ENCODE assay signal across 8 cellular contexts in genomic region chr17:58531122-58531521, GRCh38. TPM values are rescaled to one million over a fixed set of nuclear protein-coding genes. Genes with fewer than 3 reads are reported as not detected.
DNase-seq lines count a peak whose midpoint lies in the region; ATAC-seq and TF ChIP-seq lines count a peak whose summit lies in the region.

No MANE protein-coding gene starts in this region.

- ATAC-seq in CD4-positive, CD25-positive, alpha-beta regulatory T cell (ENCODE audit: low read depth in 2 of 2): no peak
- ATAC-seq in GM19463 (IDR thresholded peaks at IDR 0.05; ENCODE audit: unreplicated experiment): no peak

- H3K27ac Mint-ChIP-seq in CD4-positive, CD25-positive, alpha-beta regulatory T cell: no peak overlapping the region

- peak overlapping the region; percentile 57 for H3K4me2 ChIP-seq in OCI-LY7 (ENCODE audit: low read length)

- H3K27me3 Mint-ChIP-seq in CD4-positive, CD25-positive, alpha-beta regulatory T cell: peaks cover 33% of the 10 kb centered on the region

- no peak overlapping the region for H3K27ac ChIP-seq in CD4-positive, CD25-positive, alpha-beta regulatory T cell (ENCODE audit: insufficient read depth, low read length, poor library complexity, severe bottlenecking)
- H3K27ac ChIP-seq in OCI-LY7 (ENCODE audit: low read depth, low read length, poor library complexity, severe bottlenecking): no peak overlapping the region
- no peak overlapping the region for H3K27ac ChIP-seq in neutrophil

- no peaks in the 10 kb centered on the region for H3K36me3 ChIP-seq in CD4-positive, CD25-positive, alpha-beta regulatory T cell (ENCODE audit: control insufficient read depth, insufficient read depth, low read length)
- H3K36me3 ChIP-seq in OCI-LY7 (ENCODE audit: insufficient read depth, low read length) (no peaks in the 10 kb centered on the region), neutrophil (no peaks in the 10 kb centered on the region)

- peaks cover 0 to 2% (median 0%) of the 10 kb centered on the region in 4 donors for H3K4me1 Mint-ChIP-seq in CD4-positive, CD25-positive, alpha-beta regulatory T cell

- intact Hi-C loops in OCI-LY7 (cut with micrococcal nuclease; ENCODE audit: unreplicated experiment): no loop called here

- no peaks in the 10 kb centered on the region for H4K20me1 ChIP-seq in OCI-LY7 (ENCODE audit: insufficient read depth, low read length)

- BruUV-seq in OCI-LY7 (replicated peaks; lab: Mats Ljungman, UMichigan): no TSS peak

- DNase-seq in CD4-positive, CD25-positive, alpha-beta regulatory T cell: no peak
- DNase-seq in OCI-LY7 (ENCODE audit: low spot score) (no peak), epithelial cell of proximal tubule (ENCODE audit: low read depth) (no peak), NOMO-1 treated with dmso at 0.1 percent for 144 hours (lab: John Stamatoyannopoulos, UW; ENCODE audit: unreplicated experiment) (no peak), hippocampal formation (lab: John Stamatoyannopoulos, UW) (no peak), NK-92 (lab: John Stamatoyannopoulos, UW; ENCODE audit: unreplicated experiment) (no peak)

- H3K27me3 ChIP-seq in CD4-positive, CD25-positive, alpha-beta regulatory T cell (ENCODE audit: control insufficient read depth, insufficient read depth, low read length): peaks cover 10% of the 10 kb centered on the region
- peaks cover 82% of the 10 kb centered on the region for H3K27me3 ChIP-seq in neutrophil

- no peaks in the 10 kb centered on the region for H3K79me2 ChIP-seq in OCI-LY7 (ENCODE audit: insufficient read depth, low read depth, low read length)

- H3K9me2 ChIP-seq in OCI-LY7 (ENCODE audit: insufficient read depth, low read length): no peaks in the 10 kb centered on the region

- CTCF ChIA-PET in OCI-LY7 (lab: Charles Lee; ENCODE audit: unreplicated experiment): no interaction called here

- H3K4me3 Mint-ChIP-seq in CD4-positive, CD25-positive, alpha-beta regulatory T cell: peak overlapping the region; percentile 39 to 82 (median 74)

- no peaks in the 10 kb centered on the region for H3K9me3 ChIP-seq in CD4-positive, CD25-positive, alpha-beta regulatory T cell (ENCODE audit: control insufficient read depth in 2 of 2, low read length in 2 of 2)
- no peaks in the 10 kb centered on the region for H3K9me3 ChIP-seq in OCI-LY7 (ENCODE audit: low read length)
- H3K9me3 ChIP-seq in neutrophil: no peaks in the 10 kb centered on the region

- H3K36me3 Mint-ChIP-seq in CD4-positive, CD25-positive, alpha-beta regulatory T cell: peaks cover 4% of the 10 kb centered on the region

- POLR2A ChIA-PET in OCI-LY7 (lab: Charles Lee): no interaction called here

- TF ChIP-seq CTCF in OCI-LY7 (conservative IDR thresholded peaks at IDR 0.05; ENCODE audit: low read length) (no peak), epithelial cell of proximal tubule (conservative IDR thresholded peaks at IDR 0.05; ENCODE audit: low read depth, low read length) (no peak), neutrophil (IDR thresholded peaks at IDR 0.05) (no peak)

- H3K4me3 ChIP-seq in CD4-positive, CD25-positive, alpha-beta regulatory T cell (ENCODE audit: low read depth, low read length): no peak overlapping the region
- H3K4me3 ChIP-seq in OCI-LY7 (ENCODE audit: low read depth, low read length, poor library complexity, severe bottlenecking) (no peak overlapping the region), epithelial cell of proximal tubule (ENCODE audit: low read depth, low read length) (peak overlapping the region; percentile 54), neutrophil (ENCODE audit: low read depth in 1 of 2, low read length in 1 of 2) (peak overlapping the region; percentile 49 to 50)

- H3K9me3 Mint-ChIP-seq in CD4-positive, CD25-positive, alpha-beta regulatory T cell: no peaks in the 10 kb centered on the region

- no peak overlapping the region for H2AFZ ChIP-seq in OCI-LY7 (ENCODE audit: low read length)

- peaks cover 9% of the 10 kb centered on the region for H3K4me1 ChIP-seq in CD4-positive, CD25-positive, alpha-beta regulatory T cell (ENCODE audit: control insufficient read depth, insufficient read depth, low read length, poor library complexity, severe bottlenecking)
- H3K4me1 ChIP-seq in OCI-LY7 (ENCODE audit: insufficient read depth, low read length, poor library complexity, severe bottlenecking) (no peaks in the 10 kb centered on the region), neutrophil (ENCODE audit: control insufficient read depth in 1 of 2, insufficient read depth in 1 of 2, low read depth in 1 of 2, low read length in 1 of 2) (peaks cover 17 to 24% of the 10 kb centered on the region in 2 experiments)

RNA-seq across cellular contexts. Expression of gene MTMR4, which starts 16.7 kb away (rescaled TPM):
- 43.6 TPM for total RNA-seq in CD4-positive, CD25-positive, alpha-beta regulatory T cell
- polyA plus RNA-seq in CD4-positive, CD25-positive, alpha-beta regulatory T cell: 10 to 100 TPM; 16.5 to 23.8 (median 18.6) TPM
- 37.0 and 37.8 TPM in 2 replicates for total RNA-seq in OCI-LY7 (2014; rRNA removed; shearing (Covaris generic))
- total RNA-seq in OCI-LY7 (2022) (51.0 and 61.1 TPM in 2 replicates), epithelial cell of proximal tubule (49.9 and 73.1 TPM in 2 replicates)

RNA-seq across cellular contexts. Expression of gene HSF5, which starts 42.9 kb away (rescaled TPM):
- total RNA-seq in CD4-positive, CD25-positive, alpha-beta regulatory T cell: 3.0 TPM
- polyA plus RNA-seq in CD4-positive, CD25-positive, alpha-beta regulatory T cell: 1 to 10 TPM in 3 of 4 donors, under 1 TPM in 1; 0.83 to 2.1 (median 1.4) TPM
- total RNA-seq in OCI-LY7 (2014; rRNA removed; shearing (Covaris generic)): 0.22 TPM in 1 of 2 replicates, not detected in the other
- total RNA-seq in OCI-LY7 (2022) (not detected in 2 replicates), epithelial cell of proximal tubule (0.22 and 0.29 TPM in 2 replicates)

Comparison
In these comparisons a context has a peak if more than half of its experiments do, and no peak if none do; other contexts are left out.
1. H3K4me3 ChIP-seq: peak in epithelial cell of proximal tubule (single experiment) and neutrophil (2 of 2); none in CD4-positive, CD25-positive, alpha-beta regulatory T cell (single experiment) and OCI-LY7 (single experiment).